In genomic region chr15:42273099-42273899, GRCh38 we compare ENCODE assay signal across 8 cellular contexts. TPM values are rescaled to one million over a fixed set of nuclear protein-coding genes. Genes with fewer than 3 reads are reported as not detected.
DNase-seq lines count a peak whose midpoint lies in the region; ATAC-seq and TF ChIP-seq lines count a peak whose summit lies in the region.

TSS of gene GANC (plus strand) at chr15:42273201. CDS start at chr15:42274482, 1,281 bp downstream.
TSS of gene TMEM87A (minus strand) at chr15:42273433. CDS start at chr15:42273398, 35 bp downstream.

- H3K36me3 Mint-ChIP-seq in T-helper 17 cell (ENCODE audit: low read depth) (peaks cover 2% of the 10 kb centered on the region), progenitor cell of endocrine pancreas (ENCODE audit: insufficient read depth) (peaks cover 5% of the 10 kb centered on the region)

- H3K4me3 Mint-ChIP-seq in T-helper 17 cell = peak within 1 kb of the TSS; percentile 98
- H3K4me3 Mint-ChIP-seq in progenitor cell of endocrine pancreas (ENCODE audit: low read depth) = peak within 1 kb of the TSS; percentile 99

- H3K4me1 Mint-ChIP-seq in T-helper 17 cell (peaks cover 40% of the 10 kb centered on the region), progenitor cell of endocrine pancreas (ENCODE audit: low read depth) (peaks cover 33% of the 10 kb centered on the region)

- peaks cover 65% of the 10 kb centered on the region for H3K4me1 ChIP-seq in left ventricle myocardium inferior

- H3K27me3 ChIP-seq in left ventricle myocardium inferior (ENCODE audit: low read depth) = no peaks in the 10 kb centered on the region

- peak within 1 kb of the TSS; percentile 98 for H3K27ac ChIP-seq in left ventricle myocardium inferior (replicated peaks)

- H3K27ac Mint-ChIP-seq in T-helper 17 cell (peak within 1 kb of the TSS; percentile 99), progenitor cell of endocrine pancreas (peak within 1 kb of the TSS; percentile 100)

- peaks cover 14% of the 10 kb centered on the region for H3K36me3 ChIP-seq in left ventricle myocardium inferior

- H3K4me3 ChIP-seq in left ventricle myocardium inferior = peak within 1 kb of the TSS; percentile 80

- DNase-seq in NCI-H1694 treated with DMSO at 0.1 percent for 48 hours (lab: John Stamatoyannopoulos, UW) (peak; percentile 93), T-helper 17 cell (peak; percentile 86 to 92 (median 86)), amygdala (lab: John Stamatoyannopoulos, UW) (peak; percentile 87 to 99 (median 97)), left ventricle myocardium inferior (peak; percentile 96), progenitor cell of endocrine pancreas (ENCODE audit: low spot score, unreplicated experiment) (peak; percentile 91), ureter (ENCODE audit: low spot score) (peak; percentile 98)

- ATAC-seq in HG02885 (IDR thresholded peaks at IDR 0.05; ENCODE audit: poor library complexity, unreplicated experiment) = peak; percentile 90
- ATAC-seq in T-helper 17 cell = peak; percentile 93

- H3K9me3 ChIP-seq in T-helper 17 cell (ENCODE audit: control insufficient read depth, low read length, poor library complexity, severe bottlenecking) = no peaks in the 10 kb centered on the region
- H3K9me3 ChIP-seq in left ventricle myocardium inferior (replicated peaks) = no peaks in the 10 kb centered on the region

- TF ChIP-seq CTCF in left ventricle myocardium inferior (IDR thresholded peaks at IDR 0.05; ENCODE audit: borderline replicate concordance) (no peak), progenitor cell of endocrine pancreas (IDR thresholded peaks at IDR 0.05; ENCODE audit: unreplicated experiment) (no peak)

- intact Hi-C loops in left ventricle myocardium inferior (cut with micrococcal nuclease) = no loop called here

- H3K27me3 Mint-ChIP-seq in T-helper 17 cell = no peaks in the 10 kb centered on the region
- H3K27me3 Mint-ChIP-seq in progenitor cell of endocrine pancreas = no peaks in the 10 kb centered on the region

- TF ChIP-seq POLR2A in GM15510 (IDR thresholded peaks at IDR 0.05; ENCODE audit: borderline replicate concordance, extremely low read depth, insufficient read length) = peak; percentile 93

- no peaks in the 10 kb centered on the region for H3K9me3 Mint-ChIP-seq in progenitor cell of endocrine pancreas (ENCODE audit: low read depth)

RNA-seq across cellular contexts. Expression of gene GANC, which starts in this region (rescaled TPM):
- total RNA-seq in T-helper 17 cell = 10 to 100 TPM; 30.1 to 30.2 TPM
- total RNA-seq in left ventricle myocardium inferior = 14.5 TPM
- 19.5 and 20.6 TPM in 2 replicates for total RNA-seq in progenitor cell of endocrine pancreas
- total RNA-seq in ureter = 47.0 TPM

RNA-seq across cellular contexts. Expression of gene TMEM87A, which starts in this region (rescaled TPM):
- total RNA-seq in T-helper 17 cell = 10 to 100 TPM; 54.7 to 66.5 TPM
- 16.4 TPM for total RNA-seq in left ventricle myocardium inferior
- 44.2 and 48.5 TPM in 2 replicates for total RNA-seq in progenitor cell of endocrine pancreas
- total RNA-seq in ureter = 87.4 TPM

Comparison
In these comparisons a context has a peak if more than half of its experiments do, and no peak if none do; other contexts are left out.
1. Peak in every context shown above with its lines: DNase-seq, ATAC-seq, H3K4me3 ChIP-seq and H3K27ac ChIP-seq.